ENCODE assay signal across 31 cellular contexts in the genomic region with DNA sequence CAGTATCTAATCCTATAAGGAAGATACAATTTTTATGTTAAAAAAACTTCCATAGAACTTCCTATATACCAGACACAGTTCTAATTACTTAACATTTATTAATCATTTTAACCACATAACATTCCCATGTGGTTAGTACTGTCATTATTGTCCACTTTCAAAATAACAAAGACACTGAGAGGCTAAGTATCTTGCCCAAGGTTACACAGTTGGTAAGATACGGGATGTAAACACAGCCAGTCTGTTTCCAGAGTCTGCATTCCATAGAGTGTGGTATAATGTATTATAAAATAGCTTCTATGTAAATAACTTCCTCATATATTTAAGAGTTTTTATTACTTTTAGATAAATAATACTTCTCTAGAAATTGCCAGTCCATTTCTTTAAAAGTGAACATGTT.
"Had no signal": no experiment of that assay in that cellular context is flagged by ENCODE, and none has a peak within 500 bp of the region (broad histone marks: within the 10 kb centered on the region; RNA-seq: fewer than 3 reads in every experiment).

No MANE protein-coding gene starts in this region.

- H3K27ac Mint-ChIP-seq: activated CD4-positive, alpha-beta memory T cell treated with anti-CD3 and anti-CD28 coated beads, Interleukin-2, amount 10 ng/mL, durations not matched to agents 7 days and 5 days; activated CD8-positive, alpha-beta memory T cell treated with anti-CD3 and anti-CD28 coated beads, Interleukin-2, amount 10 ng/mL, durations not matched to agents 7 days and 5 days; activated naive CD4-positive, alpha-beta T cell treated with anti-CD3 and anti-CD28 coated beads, Interleukin-2, amount 50 U/mL, for 72 hours had no signal

- H3K36me3 ChIP-seq: adrenal gland, brain microvascular endothelial cell, cardiac muscle cell, SJCRH30, WERI-Rb-1 had no signal

- H3K4me3 Mint-ChIP-seq: activated CD4-positive, alpha-beta memory T cell treated with anti-CD3 and anti-CD28 coated beads, Interleukin-2, amount 10 ng/mL, durations not matched to agents 7 days and 5 days; activated CD8-positive, alpha-beta memory T cell treated with anti-CD3 and anti-CD28 coated beads, Interleukin-2, amount 10 ng/mL, durations not matched to agents 7 days and 5 days; central memory CD8-positive, alpha-beta T cell had no signal

- H3K27me3 Mint-ChIP-seq: activated CD4-positive, alpha-beta memory T cell treated with anti-CD3 and anti-CD28 coated beads, Interleukin-2, amount 10 ng/mL, durations not matched to agents 7 days and 5 days; activated CD8-positive, alpha-beta memory T cell treated with anti-CD3 and anti-CD28 coated beads, Interleukin-2, amount 10 ng/mL, durations not matched to agents 7 days and 5 days; central memory CD8-positive, alpha-beta T cell had no signal

- ATAC-seq: activated CD8-positive, alpha-beta memory T cell treated with anti-CD3 and anti-CD28 coated beads, Interleukin-2, amount 10 ng/mL, durations not matched to agents 7 days and 5 days; activated naive CD4-positive, alpha-beta T cell treated with anti-CD3 and anti-CD28 coated beads, Interleukin-2, amount 50 U/mL, for 72 hours; Panc1 had no signal

- H3K27me3 ChIP-seq: adrenal gland, brain microvascular endothelial cell, cardiac muscle cell had no signal

- H3K36me3 Mint-ChIP-seq: activated CD8-positive, alpha-beta memory T cell treated with anti-CD3 and anti-CD28 coated beads, Interleukin-2, amount 10 ng/mL, durations not matched to agents 7 days and 5 days; activated naive CD4-positive, alpha-beta T cell treated with anti-CD3 and anti-CD28 coated beads, Interleukin-2, amount 50 U/mL, for 72 hours had no signal

- DNase-seq: activated CD4-positive, alpha-beta memory T cell treated with anti-CD3 and anti-CD28 coated beads, Interleukin-2, amount 10 ng/mL, durations not matched to agents 7 days and 5 days; activated CD4-positive, alpha-beta T cell treated with anti-CD3 and anti-CD28 coated beads for 1 hour; activated CD4-positive, alpha-beta T cell treated with anti-CD3 and anti-CD28 coated beads for 48 hours; activated CD4-positive, CD25-positive, alpha-beta regulatory T cell; activated CD8-positive, alpha-beta memory T cell treated with anti-CD3 and anti-CD28 coated beads for 24 hours; activated CD8-positive, alpha-beta memory T cell treated with anti-CD3 and anti-CD28 coated beads, Interleukin-2, amount 10 ng/mL, durations not matched to agents 7 days and 5 days; activated CD8-positive, alpha-beta memory T cell treated with anti-CD3 and anti-CD28 coated beads, Interleukin-2, amount 50 U/mL, for 48 hours; activated effector memory CD4-positive, alpha-beta T cell treated with Interleukin-2 at 50 U/mL for 16 hours; activated naive CD4-positive, alpha-beta T cell treated with Interleukin-2 at 50 U/mL for 16 hours; activated T-cell treated with anti-CD3 and anti-CD28 coated beads, Interleukin-2, amount 50 U/mL, for 48 hours; adrenal gland; aorta; brain microvascular endothelial cell; Kasumi-1; MM.1S; MV-4-11; NCI-H1092; NCI-H1436 treated with DMSO at 0.1 percent for 48 hours; NCI-H1694 treated with DMSO at 0.1 percent for 48 hours; NCI-H2029; NCI-H345; NCI-H524 treated with DMSO at 0.1 percent for 48 hours; SHP77; SJCRH30; T1000; WERI-Rb-1 had no signal

- H3K4me3 ChIP-seq: adrenal gland, cardiac muscle cell, SJCRH30, SK-N-MC had no signal

- H3K4me1 Mint-ChIP-seq: activated CD4-positive, alpha-beta memory T cell treated with anti-CD3 and anti-CD28 coated beads, Interleukin-2, amount 10 ng/mL, durations not matched to agents 7 days and 5 days; activated CD8-positive, alpha-beta memory T cell treated with anti-CD3 and anti-CD28 coated beads, Interleukin-2, amount 10 ng/mL, durations not matched to agents 7 days and 5 days; central memory CD8-positive, alpha-beta T cell had no signal
